ENCODE assay signal across 25 cellular contexts in the genomic region with DNA sequence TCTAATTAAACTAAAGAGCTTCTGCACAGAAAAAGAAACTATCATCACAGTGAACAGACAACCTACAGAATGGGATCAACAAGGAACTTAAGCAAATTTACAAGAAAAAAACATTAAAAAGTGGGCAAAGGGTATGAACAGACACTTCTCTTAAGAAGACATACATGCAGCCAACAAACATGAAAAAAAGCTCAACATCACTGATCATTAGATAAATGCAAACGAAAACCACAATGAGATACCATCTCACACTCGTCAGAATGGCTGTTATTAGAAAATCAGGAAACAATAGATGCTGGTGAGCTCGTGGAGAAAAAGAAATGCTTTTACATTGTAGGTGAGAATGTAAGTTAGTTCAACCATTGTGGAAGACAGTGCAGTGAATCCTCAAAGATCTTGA.
"Had no signal": no experiment of that assay in that cellular context is flagged by ENCODE, and none has a peak within 500 bp of the region (broad histone marks: within the 10 kb centered on the region; RNA-seq: fewer than 3 reads in every experiment).

No MANE protein-coding gene starts in this region.

- H3K9me3 ChIP-seq: left ventricle myocardium inferior, ovary, prostate gland, testis, thyroid gland, transverse colon, upper lobe of left lung, vagina had no signal

- DNase-seq: islet precursor cell; left ventricle myocardium inferior; mesendoderm; naive B cell; natural killer cell; ovary; retina; right cardiac atrium; stimulated activated CD4-positive, alpha-beta T cell treated with anti-CD3 and anti-CD28 coated beads, Interleukin-12 subunit alpha, Interleukin-12 subunit beta, amount 100 ng/mL, for 4 hours; stimulated activated CD4-positive, alpha-beta T cell treated with anti-CD3 and anti-CD28 coated beads, Interleukin-15, amount 100 ng/mL, for 24 hours; stimulated activated CD4-positive, alpha-beta T cell treated with anti-CD3 and anti-CD28 coated beads, Interleukin-2, amount 100 ng/mL, for 24 hours; stimulated activated CD4-positive, alpha-beta T cell treated with anti-CD3 and anti-CD28 coated beads, Interleukin-4, amount 100 ng/mL, for 1 hour; stimulated activated naive B cell treated with anti-CD40 and anti-IgM and Interleukin-4, amounts not matched to agents 10 μg/mL and 1 μg/mL and 100 μg/mL, for 72 hours; stimulated activated naive CD8-positive, alpha-beta T cell treated with anti-CD3 and anti-CD28 coated beads, Interleukin-15, Interleukin-2, amounts not matched to agents 100 U/mL and 50 U/mL, for 24 hours; stomach; testis; thyroid gland; transverse colon; upper lobe of left lung had no signal

- H3K27ac Mint-ChIP-seq: mesothelial cell of epicardium; natural killer cell; stimulated activated naive B cell treated with anti-CD40 and anti-IgM and Interleukin-4, amounts not matched to agents 10 μg/mL and 1 μg/mL and 100 μg/mL, for 72 hours had no signal

- H3K36me3 Mint-ChIP-seq: natural killer cell had no signal

- H3K36me3 ChIP-seq: ovary, prostate gland, thyroid gland, transverse colon had no signal

- H3K27me3 ChIP-seq: ovary, stomach, testis, thyroid gland, transverse colon, upper lobe of left lung, vagina had no signal

- H3K27ac ChIP-seq: left ventricle myocardium inferior, ovary, prostate gland, testis, thyroid gland, transverse colon, upper lobe of left lung, vagina had no signal

- H3K27me3 Mint-ChIP-seq: naive B cell; stimulated activated naive B cell treated with anti-CD40 and anti-IgM and Interleukin-4, amounts not matched to agents 10 μg/mL and 1 μg/mL and 100 μg/mL, for 72 hours had no signal

- H3K4me1 Mint-ChIP-seq: mesothelial cell of epicardium had no signal

- H3K4me3 Mint-ChIP-seq: mesothelial cell of epicardium; naive B cell; natural killer cell; stimulated activated naive B cell treated with anti-CD40 and anti-IgM and Interleukin-4, amounts not matched to agents 10 μg/mL and 1 μg/mL and 100 μg/mL, for 72 hours had no signal

- ATAC-seq: natural killer cell; sciatic nerve; stimulated activated naive B cell treated with anti-CD40 and anti-IgM and Interleukin-4, amounts not matched to agents 10 μg/mL and 1 μg/mL and 100 μg/mL, for 72 hours; stimulated activated naive CD8-positive, alpha-beta T cell treated with anti-CD3 and anti-CD28 coated beads, Interleukin-15, Interleukin-2, amounts not matched to agents 100 U/mL and 50 U/mL, for 24 hours had no signal

- H3K4me1 ChIP-seq: left ventricle myocardium inferior, prostate gland, testis, thyroid gland, transverse colon, vagina had no signal

- H3K9me3 Mint-ChIP-seq: natural killer cell; stimulated activated naive B cell treated with anti-CD40 and anti-IgM and Interleukin-4, amounts not matched to agents 10 μg/mL and 1 μg/mL and 100 μg/mL, for 72 hours had no signal

- H3K4me3 ChIP-seq: left ventricle myocardium inferior, lung, ovary, prostate gland, skin epidermis, stomach, testis, thyroid gland, transverse colon, upper lobe of left lung, vagina had no signal
